1 cellular context compared by ENCODE assay signal in the genomic region with DNA sequence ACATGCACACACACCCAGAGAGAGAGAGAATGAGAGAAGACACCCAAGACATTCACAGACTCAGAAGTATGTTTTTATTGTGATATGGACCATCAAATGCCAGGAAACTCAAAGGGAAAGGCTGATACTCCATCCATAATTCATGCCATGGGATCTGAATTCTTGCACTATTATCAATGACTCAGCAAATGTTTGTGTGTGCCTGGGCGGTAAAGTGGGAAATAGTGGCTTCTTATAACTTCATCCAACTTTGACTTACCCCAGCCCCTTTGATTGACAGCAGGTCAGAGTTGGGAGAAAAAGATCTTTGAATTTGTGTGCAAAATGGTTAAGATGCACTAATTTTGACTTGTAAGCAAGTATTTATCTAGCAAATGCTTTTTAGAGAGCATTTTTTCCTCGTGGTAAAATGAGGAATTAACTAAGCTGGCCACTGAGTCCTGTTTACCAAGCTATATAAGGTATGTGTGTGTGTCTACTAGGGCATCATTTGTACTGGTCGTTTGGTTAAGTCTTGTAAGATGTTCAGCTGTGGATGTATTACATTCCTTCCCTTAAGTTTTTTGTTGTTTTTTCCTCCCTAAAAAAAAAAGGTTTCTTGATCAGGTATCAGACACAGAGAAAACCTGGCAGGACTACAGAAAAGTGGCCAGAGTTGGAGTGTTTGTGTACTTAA.
TF ChIP-seq lines count a peak whose summit lies in the region.

No MANE protein-coding gene starts in this region.

TF ChIP-seq in WTC11, 78 proteins besides CTCF, POLR2A, EP300 and RAD21 (continued from another document):
- TF ChIP-seq, protein P1, sequence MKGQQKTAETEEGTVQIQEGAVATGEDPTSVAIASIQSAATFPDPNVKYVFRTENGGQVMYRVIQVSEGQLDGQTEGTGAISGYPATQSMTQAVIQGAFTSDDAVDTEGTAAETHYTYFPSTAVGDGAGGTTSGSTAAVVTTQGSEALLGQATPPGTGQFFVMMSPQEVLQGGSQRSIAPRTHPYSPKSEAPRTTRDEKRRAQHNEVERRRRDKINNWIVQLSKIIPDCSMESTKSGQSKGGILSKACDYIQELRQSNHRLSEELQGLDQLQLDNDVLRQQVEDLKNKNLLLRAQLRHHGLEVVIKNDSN (CRISPR knock-in tag; IDR thresholded peaks at IDR 0.05): no peak
